10 cellular contexts compared by ENCODE assay signal in genomic region chr9:71793386-71794105, GRCh38. TPM values are rescaled to one million over a fixed set of nuclear protein-coding genes. Genes with fewer than 3 reads are reported as not detected.
A peak's percentile ranks its signal among the peaks of the same experiment; 100 is the strongest.
DNase-seq lines count a peak whose midpoint lies in the region; ATAC-seq and TF ChIP-seq lines count a peak whose summit lies in the region.
"Had no signal": no experiment of that assay in that cellular context is flagged by ENCODE, and none has a peak within 500 bp of the region (broad histone marks: within the 10 kb centered on the region; RNA-seq: fewer than 3 reads in every experiment).

No MANE protein-coding gene starts in this region.

- no peaks in the 10 kb centered on the region for H3K4me1 ChIP-seq in HUES48 (ENCODE audit: control insufficient read depth, insufficient read depth, low read length)
- H3K4me1 ChIP-seq in A673 (ENCODE audit: insufficient read depth, low read length, poor library complexity, severe bottlenecking) = no peaks in the 10 kb centered on the region
- no peaks in the 10 kb centered on the region for H3K4me1 ChIP-seq in SJCRH30
- H3K4me1 ChIP-seq: gastrocnemius medialis had no signal

- H3K27ac ChIP-seq in HUES48 (ENCODE audit: low read depth, low read length) (peak overlapping the region; percentile 12), A673 (ENCODE audit: low read depth, low read length, poor library complexity, severe bottlenecking) (no peak overlapping the region), SJCRH30 (no peak overlapping the region)
- H3K27ac ChIP-seq: gastrocnemius medialis had no signal

- intact Hi-C loops in A673 (cut with micrococcal nuclease; ENCODE audit: unreplicated experiment) = no loop called here

- H3K27ac Mint-ChIP-seq in activated T-cell treated with anti-CD3 and anti-CD28 coated beads, Interleukin-2, amount 50 U/mL, for 24 hours = peak overlapping the region; percentile 53
- H3K27ac Mint-ChIP-seq in endothelial cell (ENCODE audit: unreplicated experiment) = no peak overlapping the region
- peak overlapping the region; percentile 89 for H3K27ac Mint-ChIP-seq in stimulated activated effector memory CD8-positive, alpha-beta T cell treated with anti-CD3 and anti-CD28 coated beads, Interleukin-12 subunit alpha, Interleukin-12 subunit beta, amount 100 ng/mL, for 72 hours

- no peak overlapping the region for H3K9ac ChIP-seq in HUES48 (ENCODE audit: low read depth, low read length)

- H3K4me3 ChIP-seq in HUES48 (ENCODE audit: low read depth, low read length) (no peak overlapping the region), A673 (ENCODE audit: low read depth, low read length, poor library complexity, severe bottlenecking) (no peak overlapping the region), SJCRH30 (no peak overlapping the region)
- H3K4me3 ChIP-seq: gastrocnemius medialis had no signal

- H3K4me1 Mint-ChIP-seq in activated T-cell treated with anti-CD3 and anti-CD28 coated beads, Interleukin-2, amount 50 U/mL, for 24 hours (ENCODE audit: low read depth) = peaks cover 64% of the 10 kb centered on the region
- peaks cover 11% of the 10 kb centered on the region for H3K4me1 Mint-ChIP-seq in endothelial cell (ENCODE audit: unreplicated experiment)
- H3K4me1 Mint-ChIP-seq in stimulated activated effector memory CD8-positive, alpha-beta T cell treated with anti-CD3 and anti-CD28 coated beads, Interleukin-12 subunit alpha, Interleukin-12 subunit beta, amount 100 ng/mL, for 72 hours = peaks cover 28% of the 10 kb centered on the region

- no peaks in the 10 kb centered on the region for H3K27me3 ChIP-seq in HUES48 (ENCODE audit: control insufficient read depth, insufficient read depth, low read length)
- no peaks in the 10 kb centered on the region for H3K27me3 ChIP-seq in A673 (replicated peaks; ENCODE audit: insufficient read depth, low read depth, low read length, poor library complexity)
- no peaks in the 10 kb centered on the region for H3K27me3 ChIP-seq in SJCRH30
- H3K27me3 ChIP-seq: gastrocnemius medialis had no signal

- no peaks in the 10 kb centered on the region for H3K27me3 Mint-ChIP-seq in activated T-cell treated with anti-CD3 and anti-CD28 coated beads, Interleukin-2, amount 50 U/mL, for 24 hours
- H3K27me3 Mint-ChIP-seq in endothelial cell (ENCODE audit: unreplicated experiment) = peaks cover 1% of the 10 kb centered on the region

- POLR2A ChIA-PET in A673 (lab: Charles Lee; ENCODE audit: low non-redundant PET) = interaction anchor here (0.5 kb wide), 1 partner anchor 25 kb away, joined by 4 read pairs; no protein-coding TSS in a partner anchor

- peaks cover 4% of the 10 kb centered on the region for H3K9me3 Mint-ChIP-seq in activated T-cell treated with anti-CD3 and anti-CD28 coated beads, Interleukin-2, amount 50 U/mL, for 24 hours
- H3K9me3 Mint-ChIP-seq in endothelial cell (ENCODE audit: unreplicated experiment) = no peaks in the 10 kb centered on the region
- no peaks in the 10 kb centered on the region for H3K9me3 Mint-ChIP-seq in stimulated activated effector memory CD8-positive, alpha-beta T cell treated with anti-CD3 and anti-CD28 coated beads, Interleukin-12 subunit alpha, Interleukin-12 subunit beta, amount 100 ng/mL, for 72 hours

- CTCF ChIA-PET in A673 (lab: Charles Lee) = no interaction called here

- no peaks in the 10 kb centered on the region for H3K36me3 Mint-ChIP-seq in activated T-cell treated with anti-CD3 and anti-CD28 coated beads, Interleukin-2, amount 50 U/mL, for 24 hours (ENCODE audit: low read depth)
- no peaks in the 10 kb centered on the region for H3K36me3 Mint-ChIP-seq in endothelial cell (ENCODE audit: low read depth, unreplicated experiment)
- H3K36me3 Mint-ChIP-seq in stimulated activated effector memory CD8-positive, alpha-beta T cell treated with anti-CD3 and anti-CD28 coated beads, Interleukin-12 subunit alpha, Interleukin-12 subunit beta, amount 100 ng/mL, for 72 hours = no peaks in the 10 kb centered on the region

- no TSS peak for BruUV-seq in A673 (replicated peaks; lab: Mats Ljungman, UMichigan)

- no peaks in the 10 kb centered on the region for H3K9me3 ChIP-seq in HUES48 (ENCODE audit: control insufficient read depth, insufficient read depth, low read length)
- H3K9me3 ChIP-seq in A673 (ENCODE audit: low read depth, low read length, poor library complexity, severe bottlenecking) = no peaks in the 10 kb centered on the region
- H3K9me3 ChIP-seq in SJCRH30 (replicated peaks) = no peaks in the 10 kb centered on the region
- H3K9me3 ChIP-seq: gastrocnemius medialis had no signal

- H3K36me3 ChIP-seq in HUES48 (ENCODE audit: control insufficient read depth, insufficient read depth, low read length) (no peaks in the 10 kb centered on the region), A673 (ENCODE audit: insufficient read depth, low read length, poor library complexity, severe bottlenecking) (no peaks in the 10 kb centered on the region), SJCRH30 (no peaks in the 10 kb centered on the region)
- H3K36me3 ChIP-seq: gastrocnemius medialis had no signal

- no peak overlapping the region for H3K4me3 Mint-ChIP-seq in activated T-cell treated with anti-CD3 and anti-CD28 coated beads, Interleukin-2, amount 50 U/mL, for 24 hours
- H3K4me3 Mint-ChIP-seq in endothelial cell (ENCODE audit: unreplicated experiment) = no peak overlapping the region
- H3K4me3 Mint-ChIP-seq in stimulated activated effector memory CD8-positive, alpha-beta T cell treated with anti-CD3 and anti-CD28 coated beads, Interleukin-12 subunit alpha, Interleukin-12 subunit beta, amount 100 ng/mL, for 72 hours = no peak overlapping the region

- no peak for ATAC-seq in stimulated activated effector memory CD8-positive, alpha-beta T cell treated with anti-CD3 and anti-CD28 coated beads, Interleukin-12 subunit alpha, Interleukin-12 subunit beta, amount 100 ng/mL, for 72 hours
- ATAC-seq: gastrocnemius medialis had no signal

- no peak for DNase-seq in activated T-cell treated with anti-CD3 and anti-CD28 coated beads, Interleukin-2, amount 50 U/mL, for 24 hours
- no peak for DNase-seq in activated T-cell treated with anti-CD3 and anti-CD28 coated beads for 4 hours
- DNase-seq in endothelial cell (ENCODE audit: low spot score) = peak; percentile 21
- DNase-seq in stimulated activated effector memory CD8-positive, alpha-beta T cell treated with anti-CD3 and anti-CD28 coated beads, Interleukin-12 subunit alpha, Interleukin-12 subunit beta, amount 100 ng/mL, for 72 hours (ENCODE audit: low spot score in 2 of 2) = no peak
- DNase-seq in NCI-H1105 treated with DMSO at 0.1 percent for 48 hours (lab: John Stamatoyannopoulos, UW) = no peak
- no peak for DNase-seq in A673 (ENCODE audit: low spot score)
- no peak for DNase-seq in SJCRH30
- DNase-seq: activated CD4-positive, CD25-positive, alpha-beta regulatory T cell treated with anti-CD3 and anti-CD28 coated beads, Interleukin-2, amount 50 U/mL, for 72 hours; gastrocnemius medialis had no signal

- TF ChIP-seq CTCF in endothelial cell (IDR thresholded peaks at IDR 0.05; ENCODE audit: unreplicated experiment) (no peak), A673 (conservative IDR thresholded peaks at IDR 0.05; ENCODE audit: low read depth, low read length) (no peak)

RNA-seq across cellular contexts. Expression of gene CEMIP2, which starts 25.2 kb away (rescaled TPM):
- total RNA-seq in endothelial cell (ENCODE audit: unreplicated experiment) (112 TPM), A673 (2021) (31.8 and 32.9 TPM in 2 replicates)
- 41.0 and 42.2 TPM in 2 replicates for total RNA-seq in SJCRH30 (2014; rRNA removed; shearing (Covaris generic))
